ENCODE assay signal across 17 cellular contexts in the genomic region with DNA sequence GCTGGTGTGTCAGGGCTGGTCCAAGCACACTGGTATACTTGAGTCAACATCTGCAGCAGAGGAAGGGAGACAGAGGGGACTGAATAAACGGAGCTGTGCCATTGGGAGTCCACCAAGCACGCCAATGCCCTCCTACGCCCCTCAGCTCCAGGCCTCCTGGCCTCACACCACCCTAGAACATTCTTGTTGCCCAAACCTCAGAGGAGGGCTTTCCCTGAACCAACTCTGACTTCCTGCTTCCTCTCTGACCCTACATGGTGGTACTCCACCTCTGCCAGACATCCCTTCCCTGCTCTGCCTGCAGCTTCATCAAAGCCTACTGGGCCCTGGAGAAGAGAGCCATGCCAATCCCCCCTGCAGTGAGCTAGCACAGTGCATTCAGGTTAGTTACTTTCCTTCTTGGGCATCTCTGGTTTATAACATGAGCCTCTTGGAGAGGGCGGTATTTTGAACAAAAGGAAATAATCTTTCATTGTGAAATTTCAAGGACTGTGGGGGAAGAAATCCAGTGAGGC. TPM values are rescaled to one million over a fixed set of nuclear protein-coding genes. Genes with fewer than 3 reads are reported as not detected.
"Had no signal": no experiment of that assay in that cellular context is flagged by ENCODE, and none has a peak within 500 bp of the region (broad histone marks: within the 10 kb centered on the region; RNA-seq: fewer than 3 reads in every experiment).

No MANE protein-coding gene starts in this region.

- ATAC-seq: activated T-cell treated with anti-CD3 and anti-CD28 coated beads, Interleukin-2, amount 50 U/mL, for 72 hours; stimulated activated naive B cell treated with anti-CD40 and anti-IgM and Interleukin-4, amounts not matched to agents 10 μg/mL and 1 μg/mL and 100 μg/mL, for 72 hours had no signal

- H3K36me3 ChIP-seq: colonic mucosa had no signal

- H3K4me2 ChIP-seq: hepatocyte had no signal

- H3K36me3 Mint-ChIP-seq: activated naive CD4-positive, alpha-beta T cell treated with anti-CD3 and anti-CD28 coated beads, Interleukin-2, amount 50 U/mL, for 24 hours; immature natural killer cell; stimulated activated naive B cell treated with anti-CD40 and anti-IgM and Interleukin-4, amounts not matched to agents 10 μg/mL and 1 μg/mL and 100 μg/mL, for 72 hours had no signal

- H3K4me1 Mint-ChIP-seq: activated B cell treated with CpG ODN at 0.5 μM for 24 hours; activated naive CD4-positive, alpha-beta T cell treated with anti-CD3 and anti-CD28 coated beads, Interleukin-2, amount 50 U/mL, for 24 hours; immature natural killer cell; stimulated activated naive B cell treated with anti-CD40 and anti-IgM and Interleukin-4, amounts not matched to agents 10 μg/mL and 1 μg/mL and 100 μg/mL, for 72 hours had no signal

- H3K27me3 ChIP-seq: colonic mucosa, hepatocyte had no signal

- H3K4me1 ChIP-seq: colonic mucosa had no signal

- H3K9me3 ChIP-seq: colonic mucosa had no signal

- H3K27ac ChIP-seq: colonic mucosa, hepatocyte had no signal

- H3K4me3 ChIP-seq: colonic mucosa, hepatocyte had no signal

- H3K27ac Mint-ChIP-seq: activated B cell treated with CpG ODN at 0.5 μM for 24 hours; activated CD4-positive, alpha-beta memory T cell treated with anti-CD3 and anti-CD28 coated beads, Interleukin-2, amount 10 ng/mL, durations not matched to agents 7 days and 5 days; activated CD4-positive, alpha-beta T cell treated with anti-CD3 and anti-CD28 coated beads, Interleukin-2, amount 10 ng/mL, durations not matched to agents 24 days and 14 days; activated naive CD4-positive, alpha-beta T cell treated with anti-CD3 and anti-CD28 coated beads, Interleukin-2, amount 50 U/mL, for 24 hours; activated T-cell treated with anti-CD3 and anti-CD28 coated beads, Interleukin-2, amount 50 U/mL, for 72 hours; immature natural killer cell; stimulated activated naive B cell treated with anti-CD40 and anti-IgM and Interleukin-4, amounts not matched to agents 10 μg/mL and 1 μg/mL and 100 μg/mL, for 72 hours; T-helper 1 cell treated with Interleukin-12 subunit alpha and Interleukin-12 subunit beta and Interleukin-4 antibody, amounts not matched to agents 30 μg/mL and 1 μg/mL, for 36 hours had no signal

- DNase-seq: activated B cell treated with CpG ODN at 0.5 μM for 24 hours; activated CD4-positive, alpha-beta memory T cell treated with anti-CD3 and anti-CD28 coated beads, Interleukin-2, amount 10 ng/mL, durations not matched to agents 7 days and 5 days; activated CD4-positive, alpha-beta T cell treated with anti-CD3 and anti-CD28 coated beads, Interleukin-2, amount 10 ng/mL, durations not matched to agents 24 days and 14 days; activated gamma-delta T cell treated with Interleukin-2 at 50 U/mL for 16 hours; activated T-cell treated with anti-CD3 and anti-CD28 coated beads, Interleukin-2, amount 50 U/mL, for 72 hours; colonic mucosa; foreskin fibroblast; immature natural killer cell; left ventricle myocardium superior; mammary epithelial cell; stimulated activated CD4-positive, alpha-beta T cell treated with anti-CD3 and anti-CD28 coated beads, Interleukin-2, amount 100 ng/mL, for 48 hours; stimulated activated CD8-positive, alpha-beta memory T cell treated with anti-CD3 and anti-CD28 coated beads, Interleukin-4, amount 100 ng/mL, for 48 hours; stimulated activated naive B cell treated with anti-CD40 and anti-IgM and Interleukin-4, amounts not matched to agents 10 μg/mL and 1 μg/mL and 100 μg/mL, for 72 hours; T1000 had no signal

- H3K4me3 Mint-ChIP-seq: activated B cell treated with CpG ODN at 0.5 μM for 24 hours; activated CD4-positive, alpha-beta memory T cell treated with anti-CD3 and anti-CD28 coated beads, Interleukin-2, amount 10 ng/mL, durations not matched to agents 7 days and 5 days; activated CD4-positive, alpha-beta T cell treated with anti-CD3 and anti-CD28 coated beads, Interleukin-2, amount 10 ng/mL, durations not matched to agents 24 days and 14 days; activated naive CD4-positive, alpha-beta T cell treated with anti-CD3 and anti-CD28 coated beads, Interleukin-2, amount 50 U/mL, for 24 hours; activated T-cell treated with anti-CD3 and anti-CD28 coated beads, Interleukin-2, amount 50 U/mL, for 72 hours; immature natural killer cell; stimulated activated naive B cell treated with anti-CD40 and anti-IgM and Interleukin-4, amounts not matched to agents 10 μg/mL and 1 μg/mL and 100 μg/mL, for 72 hours; T-helper 1 cell treated with Interleukin-12 subunit alpha and Interleukin-12 subunit beta and Interleukin-4 antibody, amounts not matched to agents 30 μg/mL and 1 μg/mL, for 36 hours had no signal

- H3K9me3 Mint-ChIP-seq: activated B cell treated with CpG ODN at 0.5 μM for 24 hours; activated CD4-positive, alpha-beta memory T cell treated with anti-CD3 and anti-CD28 coated beads, Interleukin-2, amount 10 ng/mL, durations not matched to agents 7 days and 5 days; activated CD4-positive, alpha-beta T cell treated with anti-CD3 and anti-CD28 coated beads, Interleukin-2, amount 10 ng/mL, durations not matched to agents 24 days and 14 days; activated naive CD4-positive, alpha-beta T cell treated with anti-CD3 and anti-CD28 coated beads, Interleukin-2, amount 50 U/mL, for 24 hours; activated T-cell treated with anti-CD3 and anti-CD28 coated beads, Interleukin-2, amount 50 U/mL, for 72 hours; immature natural killer cell; stimulated activated naive B cell treated with anti-CD40 and anti-IgM and Interleukin-4, amounts not matched to agents 10 μg/mL and 1 μg/mL and 100 μg/mL, for 72 hours; T-helper 1 cell treated with Interleukin-12 subunit alpha and Interleukin-12 subunit beta and Interleukin-4 antibody, amounts not matched to agents 30 μg/mL and 1 μg/mL, for 36 hours had no signal

- H3K79me2 ChIP-seq: hepatocyte had no signal

RNA-seq across cellular contexts. Expression of a gene that starts 54.4 kb away (rescaled TPM):
- total RNA-seq: activated B cell treated with CpG ODN at 0.5 μM for 24 hours had no signal
- polyA plus RNA-seq: immature natural killer cell had no signal
